In the genomic region with DNA sequence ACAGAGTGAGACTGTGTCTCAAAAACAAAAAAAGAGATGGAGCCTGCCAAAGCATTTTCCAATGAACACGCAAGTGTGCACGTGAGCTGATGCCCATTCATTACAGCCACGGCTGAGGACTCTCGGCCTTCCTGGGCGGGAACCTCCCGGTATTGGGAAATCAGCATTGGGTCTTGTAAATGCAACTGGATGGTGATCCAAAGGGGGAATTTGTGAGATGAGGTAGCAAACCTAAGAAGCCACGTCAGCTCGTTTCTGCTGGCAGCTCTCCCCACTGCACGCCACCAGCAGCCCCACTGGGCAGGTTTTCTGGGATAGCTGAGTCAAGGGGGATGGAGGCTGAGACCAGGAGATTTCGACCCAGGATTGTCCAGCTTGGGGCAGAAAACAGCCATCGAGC, we compare ENCODE assay signal across 24 cellular contexts. TPM values are rescaled to one million over a fixed set of nuclear protein-coding genes. Genes with fewer than 3 reads are reported as not detected.
DNase-seq lines count a peak whose midpoint lies in the region; ATAC-seq and TF ChIP-seq lines count a peak whose summit lies in the region.
"Had no signal": no experiment of that assay in that cellular context is flagged by ENCODE, and none has a peak within 500 bp of the region (broad histone marks: within the 10 kb centered on the region; RNA-seq: fewer than 3 reads in every experiment).

No MANE protein-coding gene starts in this region.

- TF ChIP-seq CTCF in BE2C (IDR thresholded peaks at IDR 0.05; ENCODE audit: low read depth, low read length) (no peak), RWPE2 (IDR thresholded peaks at IDR 0.05; ENCODE audit: poor library complexity, severe bottlenecking) (no peak), sigmoid colon (IDR thresholded peaks at IDR 0.05) (no peak)

- H3K4me3 Mint-ChIP-seq in stimulated activated naive B cell treated with anti-CD40 and anti-IgM and Interleukin-4, amounts not matched to agents 10 μg/mL and 1 μg/mL and 100 μg/mL, for 72 hours: no peak overlapping the region
- H3K4me3 Mint-ChIP-seq: B cell, H9, HFFc6 had no signal

- TF ChIP-seq EP300 in sigmoid colon (IDR thresholded peaks at IDR 0.05): no peak

- intact Hi-C loops in left ventricle myocardium superior (cut with micrococcal nuclease): no loop called here
- intact Hi-C loops in sigmoid colon (cut with DNase I): no loop called here

- no peaks in the 10 kb centered on the region for H3K27me3 Mint-ChIP-seq in stimulated activated naive B cell treated with anti-CD40 and anti-IgM and Interleukin-4, amounts not matched to agents 10 μg/mL and 1 μg/mL and 100 μg/mL, for 72 hours
- H3K27me3 Mint-ChIP-seq: B cell; CD4-positive, CD25-positive, alpha-beta regulatory T cell had no signal

- H3K4me3 ChIP-seq in BE2C (ENCODE audit: low read depth, low read length) (no peak overlapping the region), RWPE2 (ENCODE audit: severe bottlenecking) (no peak overlapping the region), sigmoid colon (no peak overlapping the region)
- H3K4me3 ChIP-seq: A549, PC-9, SJCRH30 had no signal

- H3K36me3 ChIP-seq in BE2C: no peaks in the 10 kb centered on the region
- no peaks in the 10 kb centered on the region for H3K36me3 ChIP-seq in RWPE2 (ENCODE audit: low read depth)
- H3K36me3 ChIP-seq in sigmoid colon: no peaks in the 10 kb centered on the region
- H3K36me3 ChIP-seq: SJCRH30 had no signal

- H3K27ac ChIP-seq in RWPE2 (ENCODE audit: poor library complexity, severe bottlenecking) (no peak overlapping the region), sigmoid colon (no peak overlapping the region)
- H3K27ac ChIP-seq: A549, KMS-11, PC-9, RWPE1, SJCRH30 had no signal

- 89 to 91% methylated on average over 11 of the region's 11 CpGs for WGBS in sigmoid colon, 2 donors

- H3K4me1 Mint-ChIP-seq in stimulated activated naive B cell treated with anti-CD40 and anti-IgM and Interleukin-4, amounts not matched to agents 10 μg/mL and 1 μg/mL and 100 μg/mL, for 72 hours: peaks cover 5% of the 10 kb centered on the region in 2 donors
- H3K4me1 Mint-ChIP-seq: B cell, H9 had no signal

- no peak overlapping the region for H3K27ac Mint-ChIP-seq in stimulated activated naive B cell treated with anti-CD40 and anti-IgM and Interleukin-4, amounts not matched to agents 10 μg/mL and 1 μg/mL and 100 μg/mL, for 72 hours
- H3K27ac Mint-ChIP-seq: B cell, H9, HFFc6 had no signal

- DNase-seq in BE2C (peak; percentile 1), RWPE2 (ENCODE audit: low spot score) (peak; percentile 9), left ventricle myocardium superior (peak; percentile 3), sigmoid colon (peak; percentile 20), RPMI8226 (no peak)
- DNase-seq in effector CD4-positive, alpha-beta T cell: no peak
- no peak for DNase-seq in stimulated activated naive B cell treated with anti-CD40 and anti-IgM and Interleukin-4, amounts not matched to agents 10 μg/mL and 1 μg/mL and 100 μg/mL, for 72 hours
- DNase-seq: CD4-positive, CD25-positive, alpha-beta regulatory T cell; EL; GF-D8; H9; HFFc6; IMR-90; NCI-H1092 treated with DMSO at 0.1 percent for 48 hours; NCI-H1436 treated with DMSO at 0.1 percent for 48 hours; NCI-H1930; NCI-H2227 treated with DMSO at 0.1 percent for 48 hours; NCI-H510A; PC-9; SJCRH30 had no signal

- H3K27me3 ChIP-seq in BE2C: no peaks in the 10 kb centered on the region
- no peaks in the 10 kb centered on the region for H3K27me3 ChIP-seq in RWPE2 (ENCODE audit: insufficient read depth, poor library complexity, severe bottlenecking)
- no peaks in the 10 kb centered on the region for H3K27me3 ChIP-seq in sigmoid colon
- H3K27me3 ChIP-seq: SJCRH30 had no signal

- H3K4me1 ChIP-seq in BE2C (no peaks in the 10 kb centered on the region), RWPE2 (ENCODE audit: insufficient read depth, poor library complexity, severe bottlenecking) (no peaks in the 10 kb centered on the region), sigmoid colon (no peaks in the 10 kb centered on the region)
- H3K4me1 ChIP-seq: A549, SJCRH30 had no signal

- no peak for ATAC-seq in RWPE2 (ENCODE audit: low read depth)
- ATAC-seq in left ventricle myocardium superior: no peak
- ATAC-seq in stimulated activated naive B cell treated with anti-CD40 and anti-IgM and Interleukin-4, amounts not matched to agents 10 μg/mL and 1 μg/mL and 100 μg/mL, for 72 hours (replicated peaks): no peak
- ATAC-seq: A549 had no signal

- TF ChIP-seq POLR2A in sigmoid colon (IDR thresholded peaks at IDR 0.05): no peak

- H3K36me3 Mint-ChIP-seq in stimulated activated naive B cell treated with anti-CD40 and anti-IgM and Interleukin-4, amounts not matched to agents 10 μg/mL and 1 μg/mL and 100 μg/mL, for 72 hours: peaks cover 12 to 22% of the 10 kb centered on the region in 2 donors

- no peaks in the 10 kb centered on the region; the same call in none of the 2 replicates for H3K9me3 ChIP-seq in BE2C
- H3K9me3 ChIP-seq in RWPE2 (ENCODE audit: severe bottlenecking): peaks cover 18% of the 10 kb centered on the region
- no peaks in the 10 kb centered on the region for H3K9me3 ChIP-seq in sigmoid colon

- H3K9me3 Mint-ChIP-seq in stimulated activated naive B cell treated with anti-CD40 and anti-IgM and Interleukin-4, amounts not matched to agents 10 μg/mL and 1 μg/mL and 100 μg/mL, for 72 hours: peaks cover 9 to 10% of the 10 kb centered on the region in 2 donors

RNA-seq across cellular contexts. Expression of a gene that starts 11.5 kb away (rescaled TPM):
- polyA plus RNA-seq in BE2C (2012; ENCODE audit: insufficient read depth, insufficient read length, low read depth): not detected
- total RNA-seq in left ventricle myocardium superior (0.37 TPM), sigmoid colon (10 to 100 TPM in 1 of 4 donors, under 1 TPM in 2, not detected in 1; 0.71 to 11.9 (median 0.81) TPM)
- 1 to 10 TPM in 1 of 3 donors, under 1 TPM in 1, not detected in 1; 0.23 to 1.2 TPM for polyA plus RNA-seq in sigmoid colon

Comparison
In these comparisons a context has a peak if more than half of its experiments do, and no peak if none do; other contexts are left out.
1. DNase-seq: peak in BE2C (single experiment), RWPE2 (single experiment), left ventricle myocardium superior (single experiment) and sigmoid colon (single experiment); none in effector CD4-positive, alpha-beta T cell (single experiment), stimulated activated naive B cell treated with anti-CD40 and anti-IgM and Interleukin-4, amounts not matched to agents 10 μg/mL and 1 μg/mL and 100 μg/mL, for 72 hours (single experiment) and RPMI8226 (single experiment).